9 cellular contexts compared by ENCODE assay signal in the genomic region with DNA sequence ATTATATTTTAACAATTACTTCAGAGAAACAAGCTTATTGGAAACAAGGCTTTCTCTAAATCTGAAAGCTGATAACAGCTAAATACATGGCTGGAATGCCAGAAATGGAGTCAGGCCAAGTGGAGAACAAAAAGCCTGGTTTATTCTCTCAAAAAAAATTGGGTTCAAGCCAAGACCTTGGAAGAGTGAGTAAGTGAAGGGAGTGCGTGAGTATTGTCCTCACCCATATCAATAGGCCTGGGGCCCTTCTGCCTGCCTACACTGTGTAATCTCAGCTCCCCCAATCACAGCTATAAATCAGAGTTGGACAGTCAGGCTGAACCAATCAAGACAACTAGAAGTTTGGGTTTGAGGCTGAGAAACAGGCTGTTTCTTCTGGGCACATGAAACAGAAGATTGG. TPM values are rescaled to one million over a fixed set of nuclear protein-coding genes. Genes with fewer than 3 reads are reported as not detected.
DNase-seq lines count a peak whose midpoint lies in the region; ATAC-seq and TF ChIP-seq lines count a peak whose summit lies in the region.
"Had no signal": no experiment of that assay in that cellular context is flagged by ENCODE, and none has a peak within 500 bp of the region (broad histone marks: within the 10 kb centered on the region; RNA-seq: fewer than 3 reads in every experiment).

No MANE protein-coding gene starts in this region.

- TF ChIP-seq CTCF in esophagus squamous epithelium (IDR thresholded peaks at IDR 0.05) = no peak

- intact Hi-C loops in esophagus squamous epithelium (cut with DNase I) = no loop called here

- ATAC-seq in HG02571 (IDR thresholded peaks at IDR 0.05; ENCODE audit: unreplicated experiment) (no peak), HG03039 (IDR thresholded peaks at IDR 0.05; ENCODE audit: unreplicated experiment) (no peak), HG02870 (IDR thresholded peaks at IDR 0.05; ENCODE audit: unreplicated experiment) (no peak)

- DNase-seq in NCI-H2107 treated with DMSO at 0.1 percent for 48 hours (lab: John Stamatoyannopoulos, UW; ENCODE audit: unreplicated experiment) = peak; percentile 67
- no peak for DNase-seq in NCI-H2107 (lab: John Stamatoyannopoulos, UW)
- DNase-seq in SJCRH30 = peak; percentile 60 to 88
- DNase-seq in esophagus squamous epithelium (lab: John Stamatoyannopoulos, UW) = no peak
- DNase-seq in occipital lobe (lab: John Stamatoyannopoulos, UW) = peak; percentile 18

- H3K4me1 ChIP-seq in SJCRH30 (peaks cover 23% of the 10 kb centered on the region), esophagus squamous epithelium (peaks cover 18 to 85% (median 20%) of the 10 kb centered on the region in 3 donors)

- 0 to 20% methylated on average over 1 of the region's 1 CpG for WGBS in esophagus squamous epithelium, 2 donors

- H3K36me3 ChIP-seq in SJCRH30 (peaks cover 28% of the 10 kb centered on the region), esophagus squamous epithelium (peaks cover 0 to 46% (median 9%) of the 10 kb centered on the region in 3 donors)

- no peaks in the 10 kb centered on the region for H3K9me3 ChIP-seq in SJCRH30 (replicated peaks)
- no peaks in the 10 kb centered on the region for H3K9me3 ChIP-seq in esophagus squamous epithelium

- H3K27ac ChIP-seq in SJCRH30 (peak overlapping the region; percentile 11; the same call in 1 of the 2 replicates), esophagus squamous epithelium (peak overlapping the region; percentile 59 to 82 (median 71))
- H3K27ac ChIP-seq: BLaER1 had no signal

- no peak for TF ChIP-seq POLR2A in esophagus squamous epithelium (IDR thresholded peaks at IDR 0.05)

- H3K27me3 ChIP-seq in SJCRH30 = no peaks in the 10 kb centered on the region
- H3K27me3 ChIP-seq in esophagus squamous epithelium = no peaks in the 10 kb centered on the region
- H3K27me3 ChIP-seq: BLaER1 had no signal

- no peak overlapping the region for H3K4me3 ChIP-seq in SJCRH30
- H3K4me3 ChIP-seq in esophagus squamous epithelium = no peak overlapping the region
- H3K4me3 ChIP-seq: BLaER1 had no signal

RNA-seq across cellular contexts. Expression of gene KYAT3, which starts 7.4 kb away (rescaled TPM):
- 32.6 and 41.9 TPM in 2 replicates for total RNA-seq in SJCRH30 (2014; rRNA removed; shearing (Covaris generic))
- 10 to 100 TPM; 13.8 to 41.4 (median 33.0) TPM for total RNA-seq in esophagus squamous epithelium
- total RNA-seq in occipital lobe = 19.8 TPM

RNA-seq across cellular contexts. Expression of gene RBMXL1, which starts 7.4 kb away (rescaled TPM):
- total RNA-seq in SJCRH30 (2014; rRNA removed; shearing (Covaris generic)) = 27.9 and 29.8 TPM in 2 replicates
- total RNA-seq in esophagus squamous epithelium = 10 to 100 TPM; 12.4 to 32.0 (median 16.8) TPM
- 35.7 TPM for total RNA-seq in occipital lobe

RNA-seq across cellular contexts. Expression of gene GBP3, which starts 37.6 kb away (rescaled TPM):
- 0.12 and 0.53 TPM in 2 replicates for total RNA-seq in SJCRH30 (2014; rRNA removed; shearing (Covaris generic))
- 10 to 100 TPM in 3 of 4 donors, 1 to 10 TPM in 1; 9.6 to 16.7 (median 12.9) TPM for total RNA-seq in esophagus squamous epithelium
- 0.94 TPM for total RNA-seq in occipital lobe

Comparison
In these comparisons a context has a peak if more than half of its experiments do, and no peak if none do; other contexts are left out.
1. DNase-seq: peak in NCI-H2107 treated with DMSO at 0.1 percent for 48 hours (single experiment), SJCRH30 (2 of 2) and occipital lobe (single experiment); none in NCI-H2107 (single experiment) and esophagus squamous epithelium (single experiment).